In the genomic region with DNA sequence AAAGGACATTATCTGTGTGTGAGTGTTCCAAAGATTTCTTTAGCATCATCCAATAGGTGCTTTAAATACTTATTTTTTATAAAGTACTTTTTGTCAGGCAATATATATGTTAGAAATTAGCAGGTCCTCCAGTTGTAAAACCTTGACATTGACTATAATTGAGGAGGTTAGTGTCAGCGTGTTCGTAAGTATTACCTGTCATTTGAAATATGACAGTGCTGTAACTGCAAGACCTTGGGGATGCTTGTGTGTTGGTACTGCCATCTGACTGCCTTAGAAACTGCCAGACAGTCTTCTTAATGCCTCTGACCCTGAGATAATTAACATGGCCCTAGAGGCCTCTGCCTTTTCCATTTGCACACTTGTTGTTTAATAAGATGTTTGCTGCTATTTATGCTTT, we compare ENCODE assay signal across 5 cellular contexts.
"Had no signal": no experiment of that assay in that cellular context is flagged by ENCODE, and none has a peak within 500 bp of the region (broad histone marks: within the 10 kb centered on the region; RNA-seq: fewer than 3 reads in every experiment).

No MANE protein-coding gene starts in this region.

- H3K4me3 Mint-ChIP-seq: GM23338, H9, IgD-negative memory B cell had no signal

- ATAC-seq: GM23338, HepG2 had no signal

- H3K4me1 Mint-ChIP-seq: IgD-negative memory B cell had no signal

- H3K9me3 Mint-ChIP-seq: H9 had no signal

- DNase-seq: H9, HCEC 1CT had no signal

- H3K27me3 Mint-ChIP-seq: IgD-negative memory B cell had no signal

- H3K36me3 Mint-ChIP-seq: IgD-negative memory B cell had no signal
